1 cellular context compared by ENCODE assay signal in genomic region chr19:44776402-44777096, GRCh38.
TF ChIP-seq lines count a peak whose summit lies in the region.

No MANE protein-coding gene starts in this region.

TF ChIP-seq in A549, 52 proteins besides CTCF, POLR2A, EP300 and RAD21 (continued from another document):
- TF ChIP-seq REST (IDR thresholded peaks at IDR 0.05): no peak
- TF ChIP-seq RCOR1 (IDR thresholded peaks at IDR 0.05; ENCODE audit: low read depth, low read length): no peak
- no peak for TF ChIP-seq POLR2AphosphoS2 (conservative IDR thresholded peaks at IDR 0.05; ENCODE audit: low read length)
- TF ChIP-seq, protein P1, sequence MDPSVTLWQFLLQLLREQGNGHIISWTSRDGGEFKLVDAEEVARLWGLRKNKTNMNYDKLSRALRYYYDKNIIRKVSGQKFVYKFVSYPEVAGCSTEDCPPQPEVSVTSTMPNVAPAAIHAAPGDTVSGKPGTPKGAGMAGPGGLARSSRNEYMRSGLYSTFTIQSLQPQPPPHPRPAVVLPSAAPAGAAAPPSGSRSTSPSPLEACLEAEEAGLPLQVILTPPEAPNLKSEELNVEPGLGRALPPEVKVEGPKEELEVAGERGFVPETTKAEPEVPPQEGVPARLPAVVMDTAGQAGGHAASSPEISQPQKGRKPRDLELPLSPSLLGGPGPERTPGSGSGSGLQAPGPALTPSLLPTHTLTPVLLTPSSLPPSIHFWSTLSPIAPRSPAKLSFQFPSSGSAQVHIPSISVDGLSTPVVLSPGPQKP (IDR thresholded peaks at IDR 0.05; ENCODE audit: low read depth, low read length): no peak
- no peak for TF ChIP-seq HOXA7 (CRISPR knock-in tag; IDR thresholded peaks at IDR 0.05)
